In the genomic region with DNA sequence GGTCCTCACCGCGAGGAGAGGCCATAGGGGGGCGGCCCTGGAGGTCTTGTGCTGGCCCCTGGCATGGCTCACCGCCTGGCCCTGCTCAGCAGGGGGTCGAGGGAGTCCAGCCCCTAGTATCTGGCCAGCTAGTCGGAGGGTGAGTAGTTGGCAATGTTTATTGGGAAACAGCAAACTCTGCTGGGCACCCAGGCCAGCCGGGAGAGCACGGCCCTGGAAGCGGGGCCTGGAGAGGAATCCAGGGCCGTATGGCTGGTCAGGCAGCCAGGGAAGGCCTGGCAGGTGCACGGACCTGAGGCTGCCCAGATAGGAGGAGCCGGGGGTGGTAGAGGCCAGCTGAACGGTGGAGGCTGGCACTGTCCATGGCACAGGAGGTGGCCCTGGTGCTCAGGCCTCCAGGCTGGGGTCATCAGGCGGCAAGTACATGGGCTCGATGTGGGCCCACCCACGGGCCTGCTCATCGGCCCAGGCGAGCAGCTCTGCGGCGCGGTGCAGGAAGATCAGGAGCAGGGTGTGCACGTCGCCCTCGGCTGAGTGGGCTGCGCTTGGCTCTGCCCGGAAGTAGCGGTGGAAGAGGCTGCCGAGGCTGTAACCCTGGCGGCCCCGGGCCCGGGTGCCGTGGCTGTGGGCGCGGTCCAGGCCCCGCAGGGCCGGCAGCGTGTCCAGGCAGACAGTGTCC, we compare ENCODE assay signal across 30 cellular contexts. TPM values are rescaled to one million over a fixed set of nuclear protein-coding genes. Genes with fewer than 3 reads are reported as not detected.
"Had no signal": no experiment of that assay in that cellular context is flagged by ENCODE, and none has a peak within 500 bp of the region (broad histone marks: within the 10 kb centered on the region; RNA-seq: fewer than 3 reads in every experiment).

No MANE protein-coding gene starts in this region.

- H3K36me3 ChIP-seq: breast epithelium, Peyer's patch, SJSA1 had no signal

- H3K27ac ChIP-seq: body of pancreas, breast epithelium, Peyer's patch, SJSA1 had no signal

- H3K9ac ChIP-seq: SK-N-SH had no signal

- H3K9me2 ChIP-seq: SK-N-SH had no signal

- ATAC-seq: activated CD8-positive, alpha-beta T cell treated with anti-CD3 and anti-CD28 coated beads for 36 hours; activated T-cell treated with anti-CD3 and anti-CD28 coated beads, Interleukin-2, amount 50 U/mL, for 72 hours; activated T-helper 17 cell treated with anti-CD3 and anti-CD28 coated beads, Interleukin-2, amount 50 U/mL, for 72 hours; body of pancreas had no signal

- DNase-seq: activated CD4-positive, alpha-beta T cell treated with anti-CD3 and anti-CD28 coated beads, Interleukin-2, amount 10 ng/mL, durations not matched to agents 24 days and 14 days; activated CD4-positive, alpha-beta T cell treated with anti-CD3 and anti-CD28 coated beads, Interleukin-2, amount 50 U/mL, for 4 hours; activated CD8-positive, alpha-beta T cell treated with anti-CD3 and anti-CD28 coated beads for 36 hours; activated effector memory CD4-positive, alpha-beta T cell treated with anti-CD3 and anti-CD28 coated beads, Interleukin-2, amount 50 U/mL, for 16 hours; activated naive CD4-positive, alpha-beta T cell; activated naive CD4-positive, alpha-beta T cell treated with anti-CD3 and anti-CD28 coated beads, Interleukin-2, amount 50 U/mL, for 16 hours; activated naive CD8-positive, alpha-beta T cell treated with anti-CD3 and anti-CD28 coated beads for 36 hours; activated T-cell treated with anti-CD3 and anti-CD28 coated beads, Interleukin-2, amount 50 U/mL, for 1 hour; activated T-cell treated with anti-CD3 and anti-CD28 coated beads, Interleukin-2, amount 50 U/mL, for 72 hours; amygdala; body of pancreas; NCI-H1092 treated with DMSO at 0.1 percent for 48 hours; NCI-H1417; NCI-H146; NCI-H187; NCI-H2029 treated with DMSO at 0.1 percent for 48 hours; NCI-H226; NCI-H524 treated with DMSO at 0.1 percent for 48 hours; Peyer's patch; RPMI8226; SHP77 treated with DMSO at 0.1 percent for 48 hours; SK-N-SH had no signal

- H3K4me1 ChIP-seq: body of pancreas, breast epithelium, Peyer's patch, SJSA1 had no signal

- H3K4me3 ChIP-seq: body of pancreas, breast epithelium, Peyer's patch, SJSA1 had no signal

- H3K4me2 ChIP-seq: SK-N-SH had no signal

- H3K27me3 ChIP-seq: body of pancreas, Peyer's patch, SJSA1 had no signal

- H3K9me3 ChIP-seq: body of pancreas, Peyer's patch, SJSA1, SK-N-SH had no signal

RNA-seq across cellular contexts. Expression of a gene that starts 33.2 kb away (rescaled TPM):
- total RNA-seq: M059J, SJSA1 had no signal

RNA-seq across cellular contexts. Expression of a gene that starts 43.3 kb away (rescaled TPM):
- total RNA-seq: activated CD4-positive, alpha-beta T cell treated with anti-CD3 and anti-CD28 coated beads, Interleukin-2, amount 10 ng/mL, durations not matched to agents 24 days and 14 days; activated CD8-positive, alpha-beta memory T cell treated with anti-CD3 and anti-CD28 coated beads for 36 hours; activated CD8-positive, alpha-beta T cell treated with anti-CD3 and anti-CD28 coated beads for 36 hours; activated naive CD8-positive, alpha-beta T cell treated with anti-CD3 and anti-CD28 coated beads for 36 hours; activated T-cell treated with anti-CD3 and anti-CD28 coated beads, Interleukin-2, amount 50 U/mL, for 72 hours; activated T-helper 17 cell treated with anti-CD3 and anti-CD28 coated beads, Interleukin-2, amount 50 U/mL, for 72 hours; astrocyte; body of pancreas; breast epithelium; M059J; NCI-H460; Peyer's patch; SJSA1 had no signal
- polyA plus RNA-seq: adipose tissue, SK-N-SH had no signal

RNA-seq across cellular contexts. Expression of a gene that starts 50.3 kb away (rescaled TPM):
- total RNA-seq: activated CD4-positive, alpha-beta T cell treated with anti-CD3 and anti-CD28 coated beads, Interleukin-2, amount 10 ng/mL, durations not matched to agents 24 days and 14 days; activated CD8-positive, alpha-beta memory T cell treated with anti-CD3 and anti-CD28 coated beads for 36 hours; activated CD8-positive, alpha-beta T cell treated with anti-CD3 and anti-CD28 coated beads for 36 hours; activated naive CD8-positive, alpha-beta T cell treated with anti-CD3 and anti-CD28 coated beads for 36 hours; activated T-cell treated with anti-CD3 and anti-CD28 coated beads, Interleukin-2, amount 50 U/mL, for 72 hours; activated T-helper 17 cell treated with anti-CD3 and anti-CD28 coated beads, Interleukin-2, amount 50 U/mL, for 72 hours had no signal
